In genomic region chr6:168149015-168149414, GRCh38 we compare ENCODE assay signal across 20 cellular contexts.
DNase-seq lines count a peak whose midpoint lies in the region; TF ChIP-seq lines count a peak whose summit lies in the region.
"Had no signal": no experiment of that assay in that cellular context is flagged by ENCODE, and none has a peak within 500 bp of the region (broad histone marks: within the 10 kb centered on the region; RNA-seq: fewer than 3 reads in every experiment).

No MANE protein-coding gene starts in this region.

- no peak overlapping the region for H2BK12ac ChIP-seq in H9 (ENCODE audit: insufficient read length, low read depth, low read length)

- no peak overlapping the region for H3K4me3 ChIP-seq in esophagus muscularis mucosa
- H3K4me3 ChIP-seq in colonic mucosa, result no peak overlapping the region
- H3K4me3 ChIP-seq: BLaER1, GM23338 had no signal

- no peak overlapping the region for H3K4ac ChIP-seq in H9 (ENCODE audit: low read depth, low read length)

- intact Hi-C loops in esophagus muscularis mucosa (cut with DNase I), result no loop called here
- intact Hi-C loops in colonic mucosa (cut with DNase I), result no loop called here

- H3T11ph ChIP-seq in H9 (ENCODE audit: low read length), result no peak overlapping the region

- H3K4me1 ChIP-seq in H9 (ENCODE audit: insufficient read depth, low read length) (no peaks in the 10 kb centered on the region), esophagus muscularis mucosa (peaks cover 0 to 6% (median 3%) of the 10 kb centered on the region in 4 donors), colonic mucosa (no peaks in the 10 kb centered on the region)
- H3K4me1 ChIP-seq: Caco-2 had no signal

- H3K23me2 ChIP-seq in H9 (ENCODE audit: insufficient read length, low read depth, low read length, poor library complexity, severe bottlenecking), result peaks cover 5% of the 10 kb centered on the region

- TF ChIP-seq CTCF in H9 (conservative IDR thresholded peaks at IDR 0.05) (no peak), esophagus muscularis mucosa (IDR thresholded peaks at IDR 0.05) (no peak), osteocyte (IDR thresholded peaks at IDR 0.05) (no peak), colonic mucosa (IDR thresholded peaks at IDR 0.05) (no peak)

- H3K9me3 Mint-ChIP-seq in H9 (no peaks in the 10 kb centered on the region), osteocyte (ENCODE audit: unreplicated experiment) (peaks cover 14% of the 10 kb centered on the region)
- H3K9me3 Mint-ChIP-seq: GM23338 had no signal

- no peak overlapping the region for H4K5ac ChIP-seq in H9 (ENCODE audit: insufficient read length, low read depth, low read length)

- no peak overlapping the region for H2BK20ac ChIP-seq in H9 (ENCODE audit: low read depth, low read length, poor library complexity, severe bottlenecking)

- no peak for TF ChIP-seq POLR2A in esophagus muscularis mucosa (IDR thresholded peaks at IDR 0.05; ENCODE audit: low read depth)

- no CpG with 5 or more reads among the region's 14 CpGs for WGBS in H9 (ENCODE audit: extremely low coverage, insufficient read length, low lambda C conversion rate)
- 77% methylated on average over 14 of the region's 14 CpGs for WGBS in esophagus muscularis mucosa

- H2AK5ac ChIP-seq in H9 (ENCODE audit: insufficient read length, low read length), result no peak overlapping the region

- H3K27ac ChIP-seq in H9 (ENCODE audit: insufficient read length, low read depth, low read length) (no peak overlapping the region), esophagus muscularis mucosa (replicated peaks in 1 of 4) (no peak overlapping the region), colonic mucosa (no peak overlapping the region)
- H3K27ac ChIP-seq: BLaER1 had no signal

- no peak overlapping the region for H3K18ac ChIP-seq in H9 (ENCODE audit: insufficient read length, low read depth, low read length)

- H3K4me3 Mint-ChIP-seq in H9 (no peak overlapping the region), osteocyte (ENCODE audit: unreplicated experiment) (no peak overlapping the region)
- H3K4me3 Mint-ChIP-seq: CD4-positive, alpha-beta memory T cell; GM23338 had no signal

- TF ChIP-seq EP300 in esophagus muscularis mucosa (IDR thresholded peaks at IDR 0.05), result no peak

- H3K9ac ChIP-seq in H9 (ENCODE audit: extremely low read depth, insufficient read length, low read length) (no peak overlapping the region), colonic mucosa (ENCODE audit: low read depth in 2 of 2, low read length in 2 of 2) (no peak overlapping the region)
- H3K9ac ChIP-seq: BLaER1 had no signal

- no peak overlapping the region for H4K8ac ChIP-seq in H9 (replicated peaks; ENCODE audit: insufficient read length, low read depth, low read length)

- H4K20me1 ChIP-seq in H9 (ENCODE audit: control insufficient read depth, insufficient read depth, insufficient read length), result no peaks in the 10 kb centered on the region
- H4K20me1 ChIP-seq: BLaER1 had no signal

- H3K9me3 ChIP-seq in H9 (ENCODE audit: control insufficient read depth, low read depth, low read length) (no peaks in the 10 kb centered on the region), esophagus muscularis mucosa (no peaks in the 10 kb centered on the region), colonic mucosa (no peaks in the 10 kb centered on the region)
- H3K9me3 ChIP-seq: BLaER1, Caco-2 had no signal

- H3K36me3 Mint-ChIP-seq in H9 (ENCODE audit: insufficient read depth in 1 of 3, low read depth in 3 of 3) (no peaks in the 10 kb centered on the region), osteocyte (ENCODE audit: unreplicated experiment) (peaks cover 5% of the 10 kb centered on the region)
- H3K36me3 Mint-ChIP-seq: CD4-positive, alpha-beta memory T cell had no signal

- H3K4me1 Mint-ChIP-seq in H9, result peaks cover 17 to 20% of the 10 kb centered on the region in 2 experiments
- H3K4me1 Mint-ChIP-seq in osteocyte (ENCODE audit: unreplicated experiment), result peaks cover 45% of the 10 kb centered on the region
- H3K4me1 Mint-ChIP-seq: CD4-positive, alpha-beta memory T cell had no signal

- no peak overlapping the region for H3K23ac ChIP-seq in H9 (ENCODE audit: insufficient read length, low read depth, low read length)

- no peak overlapping the region for H4K91ac ChIP-seq in H9 (ENCODE audit: insufficient read length, low read depth, low read length)

- no peak overlapping the region for H2AFZ ChIP-seq in H9 (ENCODE audit: low read length)
- H2AFZ ChIP-seq: GM23338 had no signal

- no peaks in the 10 kb centered on the region for H3K27me3 ChIP-seq in H9 (ENCODE audit: insufficient read depth, low read length)
- peaks cover 0 to 27% (median 0%) of the 10 kb centered on the region in 4 donors for H3K27me3 ChIP-seq in esophagus muscularis mucosa
- H3K27me3 ChIP-seq in colonic mucosa, result no peaks in the 10 kb centered on the region
- H3K27me3 ChIP-seq: BLaER1 had no signal

- H3K36me3 ChIP-seq in esophagus muscularis mucosa (no peaks in the 10 kb centered on the region), colonic mucosa (no peaks in the 10 kb centered on the region)
- H3K36me3 ChIP-seq: BLaER1 had no signal

- H3K14ac ChIP-seq in H9 (ENCODE audit: insufficient read depth, low read length), result no peak overlapping the region

- H3K27ac Mint-ChIP-seq in H9, result no peak overlapping the region
- no peak overlapping the region for H3K27ac Mint-ChIP-seq in osteocyte (ENCODE audit: unreplicated experiment)
- H3K27ac Mint-ChIP-seq: CD4-positive, alpha-beta memory T cell; GM23338 had no signal

- no peak overlapping the region for H2BK5ac ChIP-seq in H9 (ENCODE audit: insufficient read length, low read length)

- peak; percentile 8 for DNase-seq in D341Med (ENCODE audit: low spot score)
- peak; percentile 15 for DNase-seq in H9
- DNase-seq in esophagus muscularis mucosa (ENCODE audit: extremely low spot score), result peak; percentile 70
- peak; percentile 76 for DNase-seq in osteocyte (ENCODE audit: extremely low spot score, unreplicated experiment)
- DNase-seq in globus pallidus (ENCODE audit: low spot score), result no peak
- no peak for DNase-seq in colonic mucosa
- no peak for DNase-seq in NCI-H526 treated with DMSO at 0.1 percent for 48 hours (lab: John Stamatoyannopoulos, UW)
- DNase-seq: Caco-2; CD4-positive, alpha-beta memory T cell; DND-41; Kasumi-1; NCI-H1694; NCI-H2081; NCI-H2171; NCI-H345; NCI-H526; PC-3; Right ventricle myocardium superior had no signal

- no peak overlapping the region for H2BK15ac ChIP-seq in H9 (ENCODE audit: low read depth, low read length)

- H3K79me2 ChIP-seq in H9 (ENCODE audit: insufficient read depth, low read length), result no peaks in the 10 kb centered on the region

- no peak overlapping the region for H3K56ac ChIP-seq in H9 (ENCODE audit: insufficient read length, low read depth, low read length)

- H2BK120ac ChIP-seq in H9 (ENCODE audit: low read depth, low read length, poor library complexity, severe bottlenecking), result no peak overlapping the region

- H3K79me1 ChIP-seq in H9 (ENCODE audit: insufficient read depth, low read depth, low read length, poor library complexity, severe bottlenecking), result no peaks in the 10 kb centered on the region

- H3K4me2 ChIP-seq in H9 (ENCODE audit: insufficient read depth, insufficient read length, low read length), result no peak overlapping the region
- H3K4me2 ChIP-seq: BLaER1, GM23338 had no signal

- H3K27me3 Mint-ChIP-seq in H9 (ENCODE audit: low read depth) (peaks cover 3% of the 10 kb centered on the region; the same call in 1 of the 2 replicates), osteocyte (ENCODE audit: unreplicated experiment) (peaks cover 6% of the 10 kb centered on the region)

Comparison
In these comparisons a context has a peak if more than half of its experiments do, and no peak if none do; other contexts are left out.
1. DNase-seq: peak in D341Med (single experiment), H9 (single experiment), esophagus muscularis mucosa (single experiment) and osteocyte (single experiment); none in globus pallidus (single experiment), colonic mucosa (single experiment) and NCI-H526 treated with DMSO at 0.1 percent for 48 hours (single experiment).